7 cellular contexts compared by ENCODE assay signal in the genomic region with DNA sequence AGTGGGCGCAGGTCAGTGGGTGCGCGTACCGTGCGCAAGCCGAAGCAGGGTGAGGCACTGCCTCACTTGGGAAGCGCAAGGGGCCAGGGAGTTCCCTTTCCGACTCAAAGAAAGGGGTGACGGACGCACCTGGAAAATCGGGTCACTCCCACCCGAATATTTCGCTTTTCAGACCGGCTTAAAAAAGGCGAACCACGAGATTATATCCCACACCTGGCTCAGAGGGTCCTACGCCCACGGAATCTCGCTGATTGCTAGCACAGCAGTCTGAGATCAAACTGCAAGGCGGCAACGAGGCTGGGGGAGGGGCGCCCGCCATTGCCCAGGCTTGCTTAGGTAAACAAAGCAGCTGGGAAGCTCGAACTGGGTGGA.
DNase-seq lines count a peak whose midpoint lies in the region; ATAC-seq and TF ChIP-seq lines count a peak whose summit lies in the region.
"Not testable (repeated sequence)": the region's sequence is repeated elsewhere in the genome, so short reads cannot be mapped to it uniquely, and the experiment has no call there.

No MANE protein-coding gene starts in this region.

- H2AK5ac ChIP-seq in neuronal stem cell (ENCODE audit: low read depth, low read length), result not testable (repeated sequence)

- H3K4ac ChIP-seq in neuronal stem cell (ENCODE audit: low read length), result not testable (repeated sequence)

- H3K14ac ChIP-seq in neuronal stem cell (ENCODE audit: low read length), result not testable (repeated sequence)

- H2BK5ac ChIP-seq in neuronal stem cell (ENCODE audit: low read length), result not testable (repeated sequence)

- H3K4me2 ChIP-seq in GM23338 (peak overlapping the region; percentile 76), neuronal stem cell (ENCODE audit: insufficient read depth, low read length, poor library complexity, severe bottlenecking) (peak overlapping the region; percentile 57)

- peak overlapping the region; percentile 77 for H3K18ac ChIP-seq in neuronal stem cell (ENCODE audit: low read length)

- not testable (repeated sequence) for H3K9me3 ChIP-seq in NT2/D1 (ENCODE audit: insufficient read depth, low read length); left ventricle myocardium inferior (replicated peaks); iPS-20b (ENCODE audit: insufficient read depth, low read depth, low read length); neuronal stem cell (replicated peaks in 1 of 2; ENCODE audit: control insufficient read depth in 2 of 2, insufficient read depth in 1 of 2, low read depth in 1 of 2, low read length in 2 of 2)

- peak overlapping the region; percentile 93 for H3K27ac ChIP-seq in GM23338 (ENCODE audit: low read depth)
- H3K27ac ChIP-seq in left ventricle myocardium inferior (replicated peaks), result peak overlapping the region; percentile 47
- peak overlapping the region; percentile 29 for H3K27ac ChIP-seq in iPS-20b (ENCODE audit: low read length)
- peak overlapping the region; percentile 16 for H3K27ac ChIP-seq in neuronal stem cell (replicated peaks; ENCODE audit: low read length)

- not testable (repeated sequence) for H3K9me3 Mint-ChIP-seq in GM23338; endothelial cell (ENCODE audit: unreplicated experiment)
- H3K9me3 Mint-ChIP-seq in brain, result peaks cover 9 to 18% (median 15%) of the 10 kb centered on the region in 5 experiments

- H2AFZ ChIP-seq in GM23338; neuronal stem cell (ENCODE audit: low read length): not testable (repeated sequence)

- not testable (repeated sequence) for H2BK15ac ChIP-seq in neuronal stem cell (ENCODE audit: low read length)

- not testable (repeated sequence) for H4K20me1 ChIP-seq in GM23338 (replicated peaks; ENCODE audit: insufficient read depth)

- not testable (repeated sequence) for DNase-seq in GM23338 (ENCODE audit: low spot score); NT2/D1 (ENCODE audit: low read depth, low spot score); endothelial cell (ENCODE audit: low spot score); left ventricle myocardium inferior; neuronal stem cell (ENCODE audit: low spot score)

- H3K9me2 ChIP-seq in GM23338 (ENCODE audit: insufficient read depth), result not testable (repeated sequence)

- H3K27ac Mint-ChIP-seq in GM23338 (peak overlapping the region; percentile 99), brain (peak overlapping the region in 2 of 5 experiments; percentile 63 to 70), endothelial cell (ENCODE audit: unreplicated experiment) (peak overlapping the region; percentile 52)

- not testable (repeated sequence) for H3K27me3 ChIP-seq in GM23338 (ENCODE audit: insufficient read depth); NT2/D1 (ENCODE audit: insufficient read depth, insufficient read length); left ventricle myocardium inferior (ENCODE audit: low read depth); iPS-20b (ENCODE audit: insufficient read depth, low read length); neuronal stem cell (ENCODE audit: control insufficient read depth in 3 of 3, insufficient read depth in 3 of 3, low read depth in 1 of 3, low read length in 3 of 3)

- H4K91ac ChIP-seq in neuronal stem cell (ENCODE audit: low read depth, low read length, poor library complexity), result not testable (repeated sequence)

- WGBS in neuronal stem cell (ENCODE audit: extremely low coverage in 2 of 2, insufficient read length in 2 of 2, insufficient replicate concordance in 1 of 2), 2 donors, result no CpG with 5 or more reads among the region's 24 CpGs

- H3K79me2 ChIP-seq in GM23338 (replicated peaks; ENCODE audit: insufficient read depth), result peaks cover 51% of the 10 kb centered on the region

- peaks cover 11% of the 10 kb centered on the region for H3K4me1 ChIP-seq in GM23338 (ENCODE audit: insufficient read depth)
- H3K4me1 ChIP-seq in NT2/D1 (ENCODE audit: insufficient read depth, insufficient read length); left ventricle myocardium inferior; iPS-20b (ENCODE audit: insufficient read depth, low read length); neuronal stem cell (ENCODE audit: control insufficient read depth in 2 of 2, insufficient read depth in 1 of 2, low read depth in 1 of 2, low read length in 2 of 2): not testable (repeated sequence)

- not testable (repeated sequence) for H3K23ac ChIP-seq in neuronal stem cell (ENCODE audit: low read depth, low read length, poor library complexity)

- H3K4me1 Mint-ChIP-seq in GM23338 (peaks cover 28% of the 10 kb centered on the region), brain (peaks cover 15% of the 10 kb centered on the region)
- H3K4me1 Mint-ChIP-seq in endothelial cell (ENCODE audit: unreplicated experiment), result not testable (repeated sequence)

- peaks cover 13% of the 10 kb centered on the region; the same call in 2 of the 3 replicates for H3K36me3 Mint-ChIP-seq in GM23338 (ENCODE audit: low read depth)
- H3K36me3 Mint-ChIP-seq in brain, result peaks cover 23% of the 10 kb centered on the region
- H3K36me3 Mint-ChIP-seq in endothelial cell (ENCODE audit: low read depth, unreplicated experiment), result not testable (repeated sequence)

- TF ChIP-seq CTCF in GM23338 (conservative IDR thresholded peaks at IDR 0.05; ENCODE audit: low read depth in 2 of 2); brain (conservative IDR thresholded peaks at IDR 0.05); endothelial cell (IDR thresholded peaks at IDR 0.05; ENCODE audit: unreplicated experiment); left ventricle myocardium inferior (IDR thresholded peaks at IDR 0.05; ENCODE audit: borderline replicate concordance): not testable (repeated sequence)

- peak overlapping the region; percentile 77 for H3K4me3 Mint-ChIP-seq in GM23338
- H3K4me3 Mint-ChIP-seq in brain, result peak overlapping the region in 3 of 5 experiments; percentile 9 to 69 (median 60)
- peak overlapping the region; percentile 71 for H3K4me3 Mint-ChIP-seq in endothelial cell (ENCODE audit: unreplicated experiment)

- H2BK12ac ChIP-seq in neuronal stem cell (ENCODE audit: low read length), result not testable (repeated sequence)

- not testable (repeated sequence) for H3K36me3 ChIP-seq in GM23338 (ENCODE audit: insufficient read depth); NT2/D1 (ENCODE audit: insufficient read depth, insufficient read length, low read length); left ventricle myocardium inferior; iPS-20b (ENCODE audit: insufficient read depth, low read depth, low read length); neuronal stem cell (replicated peaks in 1 of 2; ENCODE audit: control insufficient read depth in 2 of 2, insufficient read depth in 2 of 2, low read length in 2 of 2)

- H3K9ac ChIP-seq in NT2/D1 (ENCODE audit: insufficient read length, low read depth) (peak overlapping the region; percentile 63), iPS-20b (ENCODE audit: low read depth, low read length) (peak overlapping the region; percentile 73; the same call in 1 of the 2 replicates)
- H3K9ac ChIP-seq in neuronal stem cell (ENCODE audit: low read depth, low read length, poor library complexity), result not testable (repeated sequence)

- not testable (repeated sequence) for ATAC-seq in GM23338

- H2BK120ac ChIP-seq in neuronal stem cell (ENCODE audit: low read depth, low read length), result not testable (repeated sequence)

- intact Hi-C loops in left ventricle myocardium inferior (cut with micrococcal nuclease), result not testable (repeated sequence)

- H4K8ac ChIP-seq in neuronal stem cell (ENCODE audit: low read depth, low read length), result not testable (repeated sequence)

- not testable (repeated sequence) for H3K27me3 Mint-ChIP-seq in GM23338 (ENCODE audit: insufficient read depth, low read depth, poor library complexity); brain; endothelial cell (ENCODE audit: unreplicated experiment)

- H3K4me3 ChIP-seq in GM23338 (peak overlapping the region; percentile 56), NT2/D1 (ENCODE audit: insufficient read length, low read depth) (peak overlapping the region; percentile 48), left ventricle myocardium inferior (peak overlapping the region; percentile 27), iPS-20b (ENCODE audit: low read length) (peak overlapping the region; percentile 59; the same call in 1 of the 2 replicates)
- not testable (repeated sequence) for H3K4me3 ChIP-seq in neuronal stem cell (ENCODE audit: low read length in 2 of 2)

- H3K79me1 ChIP-seq in neuronal stem cell (ENCODE audit: low read depth, low read length), result not testable (repeated sequence)

- not testable (repeated sequence) for H3F3A ChIP-seq in GM23338 (replicated peaks; ENCODE audit: low read depth)

Comparison
In these comparisons a context has a peak if more than half of its experiments do, and no peak if none do; other contexts are left out.
1. H3K27ac ChIP-seq: peak in every context shown above with its lines; median percentile 93 in GM23338; 47 in left ventricle myocardium inferior; 29 in iPS-20b; 16 in neuronal stem cell.